2 cellular contexts compared by ENCODE assay signal in genomic region chr2:226580403-226580802, GRCh38.
TF ChIP-seq lines count a peak whose summit lies in the region.

No MANE protein-coding gene starts in this region.

TF ChIP-seq in SK-N-SH, 30 proteins besides CTCF, POLR2A, EP300 and RAD21 (continued from another document):
- TF ChIP-seq USF2 (IDR thresholded peaks at IDR 0.05; ENCODE audit: borderline replicate concordance, low read depth, low read length) (no peak), MEF2A (IDR thresholded peaks at IDR 0.05; ENCODE audit: borderline replicate concordance, low read depth) (no peak), ZBTB33 (IDR thresholded peaks at IDR 0.05; ENCODE audit: borderline replicate concordance, low read depth) (no peak), NRF1 (IDR thresholded peaks at IDR 0.05; ENCODE audit: low read depth, low read length) (no peak), ELF1 (IDR thresholded peaks at IDR 0.05) (no peak), RFX5 (IDR thresholded peaks at IDR 0.05; ENCODE audit: low read length) (no peak), EZH2phosphoT487 (IDR thresholded peaks at IDR 0.05; ENCODE audit: borderline replicate concordance, low read depth) (no peak), TAF1 (IDR thresholded peaks at IDR 0.05; ENCODE audit: borderline replicate concordance, low read depth, low read length) (no peak), IRF3 (IDR thresholded peaks at IDR 0.05; ENCODE audit: low read depth, low read length) (no peak), MAX (IDR thresholded peaks at IDR 0.05; ENCODE audit: low read depth) (no peak)
TF ChIP-seq in SK-N-SH: peak in this region for 0.

TF ChIP-seq in SK-N-SH treated with all-trans-retinoic acid at 6 μM for 48 hours, 23 proteins besides CTCF, POLR2A, EP300 and RAD21 (continued from another document):
- TF ChIP-seq CSRNP3 (CRISPR knock-in tag; IDR thresholded peaks at IDR 0.05): no peak
- no peak for TF ChIP-seq CSDC2 (CRISPR knock-in tag; IDR thresholded peaks at IDR 0.05)
- TF ChIP-seq CREB5 (CRISPR knock-in tag; IDR thresholded peaks at IDR 0.05; ENCODE audit: low read depth): no peak
- TF ChIP-seq PPARA (CRISPR knock-in tag; IDR thresholded peaks at IDR 0.05; ENCODE audit: borderline replicate concordance): no peak
- TF ChIP-seq OSR1 (CRISPR knock-in tag; IDR thresholded peaks at IDR 0.05): no peak
- TF ChIP-seq ZFP3 (CRISPR knock-in tag; IDR thresholded peaks at IDR 0.05): no peak
- TF ChIP-seq BACH2 (CRISPR knock-in tag; IDR thresholded peaks at IDR 0.05; ENCODE audit: borderline replicate concordance): no peak
- no peak for TF ChIP-seq PATZ1 (CRISPR knock-in tag; IDR thresholded peaks at IDR 0.05; ENCODE audit: borderline replicate concordance)
- no peak for TF ChIP-seq ZNF565 (CRISPR knock-in tag; conservative IDR thresholded peaks at IDR 0.05; ENCODE audit: low read depth)
- TF ChIP-seq ZC3H10 (CRISPR knock-in tag; IDR thresholded peaks at IDR 0.05): no peak
- TF ChIP-seq RARB (CRISPR knock-in tag; IDR thresholded peaks at IDR 0.05): no peak
- TF ChIP-seq GLIS3 (CRISPR knock-in tag; IDR thresholded peaks at IDR 0.05): no peak
- no peak for TF ChIP-seq SNAI2 (CRISPR knock-in tag; IDR thresholded peaks at IDR 0.05)
